In genomic region chr15:74783072-74783807, GRCh38 we compare ENCODE assay signal across 8 cellular contexts. TPM values are rescaled to one million over a fixed set of nuclear protein-coding genes. Genes with fewer than 3 reads are reported as not detected.
DNase-seq lines count a peak whose midpoint lies in the region; ATAC-seq lines count a peak whose summit lies in the region.

No MANE protein-coding gene starts in this region.

- DNase-seq in stimulated activated CD4-positive, alpha-beta T cell treated with anti-CD3 and anti-CD28 coated beads, Interleukin-15, amount 100 ng/mL, for 24 hours, result peak; percentile 71
- DNase-seq in stimulated activated CD4-positive, alpha-beta T cell treated with anti-CD3 and anti-CD28 coated beads, Interleukin-1b, Interleukin-23, amount 100 ng/mL, for 48 hours, result no peak
- DNase-seq in SJCRH30 (no peak), HuH-7 (ENCODE audit: low spot score) (no peak)

- peaks cover 3% of the 10 kb centered on the region; the same call in 1 of the 2 replicates for H3K36me3 ChIP-seq in SJCRH30
- H3K36me3 ChIP-seq in ectodermal cell (ENCODE audit: control insufficient read depth, insufficient read depth, low read length), result no peaks in the 10 kb centered on the region
- H3K36me3 ChIP-seq in muscle layer of duodenum (ENCODE audit: control insufficient read depth in 1 of 2, insufficient read depth in 2 of 2, low read length in 2 of 2), result no peaks in the 10 kb centered on the region

- H3K9me3 ChIP-seq in SJCRH30 (replicated peaks) (no peaks in the 10 kb centered on the region), ectodermal cell (ENCODE audit: control insufficient read depth, low read length) (no peaks in the 10 kb centered on the region), muscle layer of duodenum (ENCODE audit: control insufficient read depth in 1 of 2, low read length in 2 of 2) (no peaks in the 10 kb centered on the region)

- peak overlapping the region; percentile 76 for H3K4me3 ChIP-seq in SJCRH30
- peak overlapping the region; percentile 77 for H3K4me3 ChIP-seq in ectodermal cell (ENCODE audit: insufficient read depth, low read depth, low read length)
- peak overlapping the region; percentile 92 to 96 for H3K4me3 ChIP-seq in muscle layer of duodenum (ENCODE audit: low read depth in 1 of 2, low read length in 2 of 2)

- H3K4me1 ChIP-seq in SJCRH30 (peaks cover 26% of the 10 kb centered on the region), ectodermal cell (ENCODE audit: control insufficient read depth, insufficient read depth, low read length) (peaks cover 34% of the 10 kb centered on the region), muscle layer of duodenum (ENCODE audit: control insufficient read depth in 1 of 2, insufficient read depth in 2 of 2, low read length in 2 of 2) (peaks cover 35 to 65% of the 10 kb centered on the region in 2 donors)

- ATAC-seq in GM18909 (IDR thresholded peaks at IDR 0.05; ENCODE audit: poor library complexity, unreplicated experiment) (no peak), HG02798 (IDR thresholded peaks at IDR 0.05; ENCODE audit: poor library complexity, unreplicated experiment) (no peak)

- no peak overlapping the region for H3K27ac ChIP-seq in SJCRH30
- H3K27ac ChIP-seq in ectodermal cell (ENCODE audit: insufficient read depth, low read depth, low read length, poor library complexity, severe bottlenecking), result no peak overlapping the region
- H3K27ac ChIP-seq in muscle layer of duodenum (ENCODE audit: low read length), result peak overlapping the region; percentile 81

- H3K27me3 ChIP-seq in SJCRH30 (no peaks in the 10 kb centered on the region), ectodermal cell (ENCODE audit: control insufficient read depth, insufficient read depth, low read length, poor library complexity, severe bottlenecking) (peaks cover 15% of the 10 kb centered on the region), muscle layer of duodenum (ENCODE audit: low read depth, low read length) (no peaks in the 10 kb centered on the region)

- 40 to 44% methylated on average over 13 of the region's 13 CpGs for WGBS in ectodermal cell, 2 experiments

RNA-seq across cellular contexts. Expression of gene CSK, which starts 1.4 kb away (rescaled TPM):
- total RNA-seq in SJCRH30 (2014; rRNA removed; shearing (Covaris generic)), result 23.2 and 24.0 TPM in 2 replicates
- polyA plus RNA-seq in ectodermal cell (2013, experiment 1 of 4), result 59.9 TPM
- 56.1 TPM for polyA plus RNA-seq in ectodermal cell (2013, experiment 2 of 4)
- 43.9 TPM for polyA plus RNA-seq in ectodermal cell (2013, experiment 3 of 4)
- polyA plus RNA-seq in ectodermal cell (2013, experiment 4 of 4), result 44.4 TPM

RNA-seq across cellular contexts. Expression of gene LMAN1L, which starts 29.4 kb away (rescaled TPM):
- total RNA-seq in SJCRH30 (2014; rRNA removed; shearing (Covaris generic)), result not detected in 2 replicates
- polyA plus RNA-seq in ectodermal cell (2013, experiment 1 of 4), result not detected
- not detected for polyA plus RNA-seq in ectodermal cell (2013, experiment 2 of 4)
- not detected for polyA plus RNA-seq in ectodermal cell (2013, experiment 3 of 4)
- not detected for polyA plus RNA-seq in ectodermal cell (2013, experiment 4 of 4)

RNA-seq across cellular contexts. Expression of gene CYP1A2, which starts 34.6 kb away (rescaled TPM):
- not detected in 2 replicates for total RNA-seq in SJCRH30 (2014; rRNA removed; shearing (Covaris generic))
- polyA plus RNA-seq in ectodermal cell (2013, experiment 1 of 4), result not detected
- polyA plus RNA-seq in ectodermal cell (2013, experiment 2 of 4), result not detected
- not detected for polyA plus RNA-seq in ectodermal cell (2013, experiment 3 of 4)
- not detected for polyA plus RNA-seq in ectodermal cell (2013, experiment 4 of 4)

RNA-seq across cellular contexts. Expression of gene CPLX3, which starts 43.2 kb away (rescaled TPM):
- total RNA-seq in SJCRH30 (2014; rRNA removed; shearing (Covaris generic)), result not detected in 2 replicates
- polyA plus RNA-seq in ectodermal cell (2013, experiment 1 of 4), result not detected
- not detected for polyA plus RNA-seq in ectodermal cell (2013, experiment 2 of 4)
- polyA plus RNA-seq in ectodermal cell (2013, experiment 3 of 4), result not detected
- not detected for polyA plus RNA-seq in ectodermal cell (2013, experiment 4 of 4)

RNA-seq across cellular contexts. Expression of gene CYP1A1, which starts 57.9 kb away (rescaled TPM):
- total RNA-seq in SJCRH30 (2014; rRNA removed; shearing (Covaris generic)), result not detected in 2 replicates
- polyA plus RNA-seq in ectodermal cell (2013, experiment 1 of 4), result 0.20 TPM
- 0.30 TPM for polyA plus RNA-seq in ectodermal cell (2013, experiment 2 of 4)
- 0.64 TPM for polyA plus RNA-seq in ectodermal cell (2013, experiment 3 of 4)
- 0.45 TPM for polyA plus RNA-seq in ectodermal cell (2013, experiment 4 of 4)
